In the genomic region with DNA sequence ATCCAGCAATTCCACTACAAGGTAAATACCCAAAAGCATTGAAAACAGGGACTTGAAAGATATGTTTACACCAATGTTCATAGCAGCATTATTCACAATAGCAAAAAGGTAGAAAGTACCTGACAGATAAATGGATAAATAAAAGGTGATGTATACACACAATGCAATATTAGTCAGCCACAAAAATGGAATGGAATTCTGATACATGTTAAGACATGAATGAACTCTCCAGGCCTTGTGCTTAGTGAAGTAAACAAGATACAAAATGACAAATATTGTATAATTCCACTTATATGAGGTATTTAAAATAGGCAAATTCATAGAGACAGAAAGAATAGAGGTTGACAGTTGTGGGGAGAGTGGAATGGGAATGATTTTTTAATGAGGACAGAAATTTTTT, we compare ENCODE assay signal across 25 cellular contexts.
DNase-seq lines count a peak whose midpoint lies in the region; ATAC-seq, FAIRE-seq and TF ChIP-seq lines count a peak whose summit lies in the region.
"Had no signal": no experiment of that assay in that cellular context is flagged by ENCODE, and none has a peak within 500 bp of the region (broad histone marks: within the 10 kb centered on the region; RNA-seq: fewer than 3 reads in every experiment).

No MANE protein-coding gene starts in this region.

- dilution Hi-C loops in keratinocyte (cut with MboI; ENCODE audit: extremely low pct_ligation_motif_present, low sequenced_read_pairs), result no loop called here

- H3K27ac ChIP-seq in RWPE2 (ENCODE audit: poor library complexity, severe bottlenecking), result no peak overlapping the region
- H3K27ac ChIP-seq in epithelial cell of prostate, result no peak overlapping the region
- no peak overlapping the region for H3K27ac ChIP-seq in keratinocyte (ENCODE audit: control insufficient read depth, insufficient read depth, low read length)
- H3K27ac ChIP-seq: A549; BLaER1 treated with 17β-estradiol and CSF1 and Interleukin-3, amounts not matched to agents 10 nM and 100 nM had no signal

- H3K4me3 Mint-ChIP-seq in activated CD8-positive, alpha-beta memory T cell treated with anti-CD3 and anti-CD28 coated beads, Interleukin-2, amount 10 ng/mL, durations not matched to agents 7 days and 5 days, result no peak overlapping the region
- H3K4me3 Mint-ChIP-seq: CD14-positive monocyte; CD4-positive, alpha-beta T cell; GM23338; H9 had no signal

- no peak overlapping the region for H2AFZ ChIP-seq in keratinocyte (ENCODE audit: control insufficient read depth, low read length)
- H2AFZ ChIP-seq: GM23338 had no signal

- H3K36me3 Mint-ChIP-seq in activated CD8-positive, alpha-beta memory T cell treated with anti-CD3 and anti-CD28 coated beads, Interleukin-2, amount 10 ng/mL, durations not matched to agents 7 days and 5 days, result no peaks in the 10 kb centered on the region
- H3K36me3 Mint-ChIP-seq: CD14-positive monocyte had no signal

- no peaks in the 10 kb centered on the region for H3K9me1 ChIP-seq in keratinocyte (ENCODE audit: control insufficient read depth, extremely low read depth, insufficient read depth, low read length)

- no peaks in the 10 kb centered on the region for H3K9me3 Mint-ChIP-seq in activated CD8-positive, alpha-beta memory T cell treated with anti-CD3 and anti-CD28 coated beads, Interleukin-2, amount 10 ng/mL, durations not matched to agents 7 days and 5 days (ENCODE audit: low read depth)
- H3K9me3 Mint-ChIP-seq: GM23338, H9 had no signal

- no peaks in the 10 kb centered on the region for H3K79me2 ChIP-seq in keratinocyte (ENCODE audit: control insufficient read depth, insufficient read depth, low read length)

- TF ChIP-seq POLR2A in lower leg skin (IDR thresholded peaks at IDR 0.05), result no peak

- H3K4me2 ChIP-seq in keratinocyte (ENCODE audit: control insufficient read depth, extremely low read depth, insufficient read depth, low read depth, low read length), result no peak overlapping the region
- H3K4me2 ChIP-seq: A549; BLaER1 treated with 17β-estradiol and CSF1 and Interleukin-3, amounts not matched to agents 10 nM and 100 nM; GM23338 had no signal

- FAIRE-seq in keratinocyte (lab: Jason Lieb, UNC), result peak; percentile 57
- FAIRE-seq in HTR-8/SVneo (lab: Jason Lieb, UNC), result no peak
- FAIRE-seq: A549, GM12891, GM18507 had no signal

- DNase-seq in HPDE6-E6E7 (ENCODE audit: extremely low spot score) (peak; percentile 15), RWPE2 (ENCODE audit: low spot score) (no peak), epithelial cell of prostate (ENCODE audit: low read depth, low spot score) (peak; percentile 43), keratinocyte (ENCODE audit: low read depth, low spot score) (no peak), HTR-8/SVneo (ENCODE audit: insufficient read length, low spot score) (no peak), lower leg skin (ENCODE audit: low spot score in 2 of 2) (no peak)
- DNase-seq in activated CD8-positive, alpha-beta memory T cell treated with anti-CD3 and anti-CD28 coated beads, Interleukin-2, amount 10 ng/mL, durations not matched to agents 7 days and 5 days, result no peak
- DNase-seq: 8988T; ACHN; AML-193; BE2C; Calu3; CD4-positive, alpha-beta T cell; COR-L47; DMS53; DMS79 treated with DMSO at 0.1 percent for 48 hours; GF-D8; H9 had no signal

- no peaks in the 10 kb centered on the region for H3K27me3 ChIP-seq in RWPE2 (ENCODE audit: insufficient read depth, poor library complexity, severe bottlenecking)
- H3K27me3 ChIP-seq in keratinocyte (ENCODE audit: control insufficient read depth, extremely low read depth, insufficient read depth, low read length), result no peaks in the 10 kb centered on the region
- H3K27me3 ChIP-seq: BE2C; BLaER1 treated with 17β-estradiol and CSF1 and Interleukin-3, amounts not matched to agents 10 nM and 100 nM had no signal

- H3K36me3 ChIP-seq in RWPE2 (ENCODE audit: low read depth), result no peaks in the 10 kb centered on the region
- no peaks in the 10 kb centered on the region for H3K36me3 ChIP-seq in keratinocyte (ENCODE audit: control insufficient read depth in 2 of 2, extremely low read depth in 1 of 2, insufficient read depth in 2 of 2, low read length in 2 of 2)
- H3K36me3 ChIP-seq: BE2C; BLaER1 treated with 17β-estradiol and CSF1 and Interleukin-3, amounts not matched to agents 10 nM and 100 nM had no signal

- no peak overlapping the region for H3K9ac ChIP-seq in keratinocyte (ENCODE audit: control insufficient read depth, extremely low read depth, insufficient read depth, low read length)
- H3K9ac ChIP-seq: BLaER1 treated with 17β-estradiol and CSF1 and Interleukin-3, amounts not matched to agents 10 nM and 100 nM had no signal

- TF ChIP-seq CTCF in RWPE2 (IDR thresholded peaks at IDR 0.05; ENCODE audit: poor library complexity, severe bottlenecking), result no peak
- TF ChIP-seq CTCF in keratinocyte (optimal IDR thresholded peaks at IDR 0.05 in 1 of 3, IDR thresholded peaks at IDR 0.05 in 1 of 3, conservative IDR thresholded peaks at IDR 0.05 in 1 of 3; ENCODE audit: extremely low read depth in 1 of 3, insufficient read depth in 2 of 3, low read length in 3 of 3), result no peak
- TF ChIP-seq CTCF in lower leg skin (IDR thresholded peaks at IDR 0.05), result no peak

- H4K20me1 ChIP-seq in keratinocyte (ENCODE audit: control insufficient read depth, extremely low read depth, insufficient read depth, low read length), result no peaks in the 10 kb centered on the region
- H4K20me1 ChIP-seq: BLaER1 treated with 17β-estradiol and CSF1 and Interleukin-3, amounts not matched to agents 10 nM and 100 nM had no signal

- H3K4me3 ChIP-seq in RWPE2 (ENCODE audit: severe bottlenecking) (no peak overlapping the region), keratinocyte (ENCODE audit: control insufficient read depth in 2 of 3, extremely low read depth in 1 of 3, insufficient read depth in 2 of 3, low read depth in 1 of 3, low read length in 3 of 3) (no peak overlapping the region), lower leg skin (ENCODE audit: low read depth, poor library complexity, severe bottlenecking) (no peak overlapping the region)
- H3K4me3 ChIP-seq: A549; BLaER1 treated with 17β-estradiol and CSF1 and Interleukin-3, amounts not matched to agents 10 nM and 100 nM; GM23338 had no signal

- ATAC-seq in RWPE2 (ENCODE audit: low read depth), result 0 out of 3 replicates have a peak, but pooled peaks have one; percentile 38
- ATAC-seq in activated CD8-positive, alpha-beta memory T cell treated with anti-CD3 and anti-CD28 coated beads, Interleukin-2, amount 10 ng/mL, durations not matched to agents 7 days and 5 days, result no peak
- ATAC-seq: A549, GM23338, HCT116 had no signal

- no peaks in the 10 kb centered on the region for H3K9me3 ChIP-seq in RWPE2 (ENCODE audit: severe bottlenecking)
- no peaks in the 10 kb centered on the region for H3K9me3 ChIP-seq in keratinocyte (ENCODE audit: control insufficient read depth, low read depth, low read length)
- H3K9me3 ChIP-seq: A549; BE2C; BLaER1 treated with 17β-estradiol and CSF1 and Interleukin-3, amounts not matched to agents 10 nM and 100 nM had no signal

- no peak overlapping the region for H3K27ac Mint-ChIP-seq in activated CD8-positive, alpha-beta memory T cell treated with anti-CD3 and anti-CD28 coated beads, Interleukin-2, amount 10 ng/mL, durations not matched to agents 7 days and 5 days
- H3K27ac Mint-ChIP-seq: CD14-positive monocyte; CD4-positive, alpha-beta T cell; GM23338; H9 had no signal

- no peaks in the 10 kb centered on the region for H3K4me1 ChIP-seq in RWPE2 (ENCODE audit: insufficient read depth, poor library complexity, severe bottlenecking)
- H3K4me1 ChIP-seq in keratinocyte (ENCODE audit: control insufficient read depth, extremely low read depth, insufficient read depth, low read length), result no peaks in the 10 kb centered on the region
- H3K4me1 ChIP-seq: A549; BE2C; BLaER1 treated with 17β-estradiol and CSF1 and Interleukin-3, amounts not matched to agents 10 nM and 100 nM had no signal

- CTCF ChIA-PET in activated CD8-positive, alpha-beta memory T cell treated with anti-CD3 and anti-CD28 coated beads, Interleukin-2, amount 10 ng/mL, durations not matched to agents 7 days and 5 days (lab: Charles Lee), result no interaction called here

- H3K27me3 Mint-ChIP-seq in activated CD8-positive, alpha-beta memory T cell treated with anti-CD3 and anti-CD28 coated beads, Interleukin-2, amount 10 ng/mL, durations not matched to agents 7 days and 5 days, result no peaks in the 10 kb centered on the region

- H3K4me1 Mint-ChIP-seq in activated CD8-positive, alpha-beta memory T cell treated with anti-CD3 and anti-CD28 coated beads, Interleukin-2, amount 10 ng/mL, durations not matched to agents 7 days and 5 days, result no peaks in the 10 kb centered on the region
- H3K4me1 Mint-ChIP-seq: CD14-positive monocyte, GM23338, H9 had no signal

- intact Hi-C loops in lower leg skin (cut with DNase I; ENCODE audit: low total_unique reads), result no loop called here

Comparison
In these comparisons a context has a peak if more than half of its experiments do, and no peak if none do; other contexts are left out.
1. DNase-seq: peak in HPDE6-E6E7 (single experiment) and epithelial cell of prostate (single experiment); none in RWPE2 (single experiment), keratinocyte (single experiment), HTR-8/SVneo (single experiment), lower leg skin (0 of 2) and activated CD8-positive, alpha-beta memory T cell treated with anti-CD3 and anti-CD28 coated beads, Interleukin-2, amount 10 ng/mL, durations not matched to agents 7 days and 5 days (single experiment).